ENCODE assay signal across 9 cellular contexts in genomic region chr2:239319261-239319661, GRCh38.
DNase-seq lines count a peak whose midpoint lies in the region; ATAC-seq, FAIRE-seq and TF ChIP-seq lines count a peak whose summit lies in the region.
"Had no signal": no experiment of that assay in that cellular context is flagged by ENCODE, and none has a peak within 500 bp of the region (broad histone marks: within the 10 kb centered on the region; RNA-seq: fewer than 3 reads in every experiment).

No MANE protein-coding gene starts in this region.

- no peak for ATAC-seq in activated CD4-positive, alpha-beta T cell treated with anti-CD3 and anti-CD28 coated beads for 36 hours
- peak; percentile 83 for ATAC-seq in left lobe of liver
- ATAC-seq in GM21529 (IDR thresholded peaks at IDR 0.05; ENCODE audit: unreplicated experiment): no peak

- POLR2A ChIA-PET in activated CD4-positive, alpha-beta T cell treated with anti-CD3 and anti-CD28 coated beads for 36 hours (lab: Charles Lee): interaction anchor here (0.6 kb wide), 1 partner anchor 1240 kb away, joined by 3 read pairs; no protein-coding TSS in a partner anchor

- TF ChIP-seq CTCF in astrocyte (IDR thresholded peaks at IDR 0.05; ENCODE audit: insufficient read depth, low read depth, low read length) (no peak), tibial artery (IDR thresholded peaks at IDR 0.05) (no peak)

- H3K4me1 ChIP-seq in astrocyte (ENCODE audit: insufficient read depth, low read length): peaks cover 19% of the 10 kb centered on the region
- peaks cover 0 to 28% (median 11%) of the 10 kb centered on the region in 4 donors for H3K4me1 ChIP-seq in tibial artery

- peaks cover 75% of the 10 kb centered on the region for H3K4me1 Mint-ChIP-seq in activated CD4-positive, alpha-beta T cell treated with anti-CD3 and anti-CD28 coated beads for 36 hours
- peaks cover 2% of the 10 kb centered on the region for H3K4me1 Mint-ChIP-seq in astrocyte (ENCODE audit: low read depth, unreplicated experiment)

- FAIRE-seq in astrocyte (lab: Jason Lieb, UNC): no peak
- no peak for FAIRE-seq in GM12891 (lab: Jason Lieb, UNC)

- H3K4me3 ChIP-seq in astrocyte (ENCODE audit: insufficient read depth, low read depth, low read length) (peak overlapping the region; percentile 56), tibial artery (peak overlapping the region; percentile 2 to 20)
- H3K4me3 ChIP-seq: SK-N-MC had no signal

- H3K9me3 ChIP-seq in astrocyte (ENCODE audit: insufficient read depth, low read depth, low read length) (no peaks in the 10 kb centered on the region), tibial artery (no peaks in the 10 kb centered on the region)

- H3K27ac Mint-ChIP-seq in activated CD4-positive, alpha-beta T cell treated with anti-CD3 and anti-CD28 coated beads for 36 hours: peak overlapping the region; percentile 79
- H3K27ac Mint-ChIP-seq in astrocyte (ENCODE audit: unreplicated experiment): no peak overlapping the region

- H3K27ac ChIP-seq in astrocyte (ENCODE audit: low read depth, low read length): no peak overlapping the region
- H3K27ac ChIP-seq in tibial artery: peak overlapping the region in 1 of 2 donors; percentile 3
- H3K27ac ChIP-seq: SK-N-MC had no signal

- H3K4me2 ChIP-seq in astrocyte (ENCODE audit: low read length): peak overlapping the region; percentile 87

- H3K36me3 ChIP-seq in astrocyte (ENCODE audit: insufficient read depth, low read length): no peaks in the 10 kb centered on the region
- H3K36me3 ChIP-seq in tibial artery: no peaks in the 10 kb centered on the region

- no peak for TF ChIP-seq POLR2A in GM12891 (IDR thresholded peaks at IDR 0.05; ENCODE audit: low read depth, low read length)

- H3K4me3 Mint-ChIP-seq in activated CD4-positive, alpha-beta T cell treated with anti-CD3 and anti-CD28 coated beads for 36 hours: peak overlapping the region; percentile 47
- no peak overlapping the region for H3K4me3 Mint-ChIP-seq in astrocyte (ENCODE audit: unreplicated experiment)

- peak overlapping the region; percentile 55 for H3K9ac ChIP-seq in astrocyte (ENCODE audit: low read length)

- H4K20me1 ChIP-seq in astrocyte (ENCODE audit: insufficient read depth, low read length): peaks cover 14% of the 10 kb centered on the region

- intact Hi-C loops in activated CD4-positive, alpha-beta T cell treated with anti-CD3 and anti-CD28 coated beads for 36 hours (cut with DNase I, micrococcal nuclease): no loop called here
- intact Hi-C loops in tibial artery (cut with DNase I; ENCODE audit: low total_unique reads): loop anchor here (10.0 kb wide), 1 partner anchor 76 kb away; no protein-coding TSS in a partner anchor

- peak overlapping the region; percentile 59 for H2AFZ ChIP-seq in astrocyte (ENCODE audit: low read depth, low read length)

- peaks cover 6% of the 10 kb centered on the region for H3K79me2 ChIP-seq in astrocyte (ENCODE audit: insufficient read depth, low read length)

- CTCF ChIA-PET in activated CD4-positive, alpha-beta T cell treated with anti-CD3 and anti-CD28 coated beads for 36 hours (lab: Charles Lee): interaction anchor here (1.0 kb wide), 1 partner anchor 15 kb away, joined by 3 read pairs; no protein-coding TSS in a partner anchor

- peaks cover 9% of the 10 kb centered on the region for H3K9me3 Mint-ChIP-seq in activated CD4-positive, alpha-beta T cell treated with anti-CD3 and anti-CD28 coated beads for 36 hours (ENCODE audit: low read depth)
- H3K9me3 Mint-ChIP-seq in astrocyte (ENCODE audit: unreplicated experiment): peaks cover 10% of the 10 kb centered on the region

- H3K27me3 Mint-ChIP-seq in activated CD4-positive, alpha-beta T cell treated with anti-CD3 and anti-CD28 coated beads for 36 hours: peaks cover 2% of the 10 kb centered on the region
- no peaks in the 10 kb centered on the region for H3K27me3 Mint-ChIP-seq in astrocyte (ENCODE audit: low read depth, unreplicated experiment)

- DNase-seq in activated CD4-positive, alpha-beta T cell treated with anti-CD3 and anti-CD28 coated beads for 36 hours: no peak
- no peak for DNase-seq in activated CD4-positive, alpha-beta T cell treated with anti-CD3 and anti-CD28 coated beads for 4 hours
- DNase-seq in astrocyte (ENCODE audit: low read depth) (no peak), left lobe of liver (ENCODE audit: low spot score) (peak; percentile 60), tibial artery (no peak), GM12891 (ENCODE audit: insufficient read length, low spot score) (no peak), GF-D8 (lab: John Stamatoyannopoulos, UW) (no peak)

- peaks cover 40% of the 10 kb centered on the region for H3K36me3 Mint-ChIP-seq in activated CD4-positive, alpha-beta T cell treated with anti-CD3 and anti-CD28 coated beads for 36 hours (ENCODE audit: low read depth)
- H3K36me3 Mint-ChIP-seq in astrocyte (ENCODE audit: low read depth, unreplicated experiment): peaks cover 4% of the 10 kb centered on the region

- H3K27me3 ChIP-seq in astrocyte (ENCODE audit: insufficient read depth, low read length): no peaks in the 10 kb centered on the region
- no peaks in the 10 kb centered on the region for H3K27me3 ChIP-seq in tibial artery

TF ChIP-seq in GM12891, 5 proteins besides CTCF, POLR2A, EP300 and RAD21:
- no peak for TF ChIP-seq POU2F2 (IDR thresholded peaks at IDR 0.05; ENCODE audit: low read depth, low read length)
- TF ChIP-seq PAX5 (IDR thresholded peaks at IDR 0.05; ENCODE audit: insufficient read depth, low read length, severe bottlenecking): no peak
- TF ChIP-seq POLR2AphosphoS5 (IDR thresholded peaks at IDR 0.05; ENCODE audit: low read depth, low read length): no peak
- no peak for TF ChIP-seq SPI1 (IDR thresholded peaks at IDR 0.05; ENCODE audit: low read depth, low read length)
- TF ChIP-seq TAF1 (IDR thresholded peaks at IDR 0.05; ENCODE audit: low read depth, low read length): no peak
